In the genomic region with DNA sequence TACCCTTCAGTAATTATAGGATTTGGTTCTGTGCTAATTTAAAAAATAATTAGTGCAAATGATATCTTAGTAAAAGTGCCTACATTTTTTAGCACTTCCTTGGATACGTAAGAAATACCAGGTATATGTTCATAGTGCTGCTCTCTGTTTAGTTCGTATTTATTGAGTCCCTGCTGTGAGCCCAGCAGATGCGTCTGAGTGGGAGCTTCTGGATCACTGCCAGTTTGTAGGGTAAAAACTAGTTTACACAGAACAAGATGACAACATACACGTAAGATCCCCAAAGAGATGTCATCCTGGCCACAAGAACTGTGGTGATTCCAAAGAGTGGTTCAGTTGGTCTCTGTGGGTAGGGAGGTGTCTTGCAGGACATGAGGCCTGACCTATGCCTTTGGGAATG, we compare ENCODE assay signal across 17 cellular contexts.
"Had no signal": no experiment of that assay in that cellular context is flagged by ENCODE, and none has a peak within 500 bp of the region (broad histone marks: within the 10 kb centered on the region; RNA-seq: fewer than 3 reads in every experiment).

No MANE protein-coding gene starts in this region.

- DNase-seq: activated CD4-positive, alpha-beta T cell treated with anti-CD3 and anti-CD28 coated beads for 1 hour; activated CD4-positive, alpha-beta T cell treated with anti-CD3 and anti-CD28 coated beads, Interleukin-2, amount 50 U/mL, for 48 hours; activated naive CD4-positive, alpha-beta T cell treated with Interleukin-2 at 50 U/mL for 16 hours; activated naive CD8-positive, alpha-beta T cell treated with anti-CD3 and anti-CD28 coated beads, Interleukin-2, amount 10 ng/mL, durations not matched to agents 7 days and 5 days; activated T-cell treated with anti-CD3 and anti-CD28 coated beads, Interleukin-2, amount 50 U/mL, for 1 hour; body of pancreas; central memory CD4-positive, alpha-beta T cell; heart left ventricle; kidney; sigmoid colon; stimulated activated naive B cell treated with anti-CD40 and anti-IgM and Interleukin-4, amounts not matched to agents 10 μg/mL and 1 μg/mL and 100 μg/mL, for 72 hours; upper lobe of left lung; WERI-Rb-1 had no signal

- H3K36me3 Mint-ChIP-seq: activated naive CD8-positive, alpha-beta T cell treated with anti-CD3 and anti-CD28 coated beads, Interleukin-2, amount 10 ng/mL, durations not matched to agents 7 days and 5 days had no signal

- H3K27me3 Mint-ChIP-seq: activated naive CD8-positive, alpha-beta T cell treated with anti-CD3 and anti-CD28 coated beads, Interleukin-2, amount 10 ng/mL, durations not matched to agents 7 days and 5 days; stimulated activated naive B cell treated with anti-CD40 and anti-IgM and Interleukin-4, amounts not matched to agents 10 μg/mL and 1 μg/mL and 100 μg/mL, for 72 hours had no signal

- H3K4me3 Mint-ChIP-seq: activated naive CD8-positive, alpha-beta T cell treated with anti-CD3 and anti-CD28 coated beads, Interleukin-2, amount 10 ng/mL, durations not matched to agents 7 days and 5 days; activated T-helper 17 cell treated with anti-CD3 and anti-CD28 coated beads, Interleukin-2, amount 50 U/mL, for 72 hours; mesothelial cell of epicardium; nephron; stimulated activated naive B cell treated with anti-CD40 and anti-IgM and Interleukin-4, amounts not matched to agents 10 μg/mL and 1 μg/mL and 100 μg/mL, for 72 hours had no signal

- H3K9me3 Mint-ChIP-seq: activated T-helper 17 cell treated with anti-CD3 and anti-CD28 coated beads, Interleukin-2, amount 50 U/mL, for 72 hours; nephron had no signal

- ATAC-seq: activated T-helper 17 cell treated with anti-CD3 and anti-CD28 coated beads, Interleukin-2, amount 50 U/mL, for 72 hours; body of pancreas; heart left ventricle; left lobe of liver; stimulated activated naive B cell treated with anti-CD40 and anti-IgM and Interleukin-4, amounts not matched to agents 10 μg/mL and 1 μg/mL and 100 μg/mL, for 72 hours had no signal

- H3K4me1 Mint-ChIP-seq: activated naive CD8-positive, alpha-beta T cell treated with anti-CD3 and anti-CD28 coated beads, Interleukin-2, amount 10 ng/mL, durations not matched to agents 7 days and 5 days; activated T-helper 17 cell treated with anti-CD3 and anti-CD28 coated beads, Interleukin-2, amount 50 U/mL, for 72 hours; stimulated activated naive B cell treated with anti-CD40 and anti-IgM and Interleukin-4, amounts not matched to agents 10 μg/mL and 1 μg/mL and 100 μg/mL, for 72 hours had no signal

- H3K27ac Mint-ChIP-seq: activated naive CD8-positive, alpha-beta T cell treated with anti-CD3 and anti-CD28 coated beads, Interleukin-2, amount 10 ng/mL, durations not matched to agents 7 days and 5 days; activated T-helper 17 cell treated with anti-CD3 and anti-CD28 coated beads, Interleukin-2, amount 50 U/mL, for 72 hours; mesothelial cell of epicardium; stimulated activated naive B cell treated with anti-CD40 and anti-IgM and Interleukin-4, amounts not matched to agents 10 μg/mL and 1 μg/mL and 100 μg/mL, for 72 hours had no signal
